ENCODE assay signal across 35 cellular contexts in the genomic region with DNA sequence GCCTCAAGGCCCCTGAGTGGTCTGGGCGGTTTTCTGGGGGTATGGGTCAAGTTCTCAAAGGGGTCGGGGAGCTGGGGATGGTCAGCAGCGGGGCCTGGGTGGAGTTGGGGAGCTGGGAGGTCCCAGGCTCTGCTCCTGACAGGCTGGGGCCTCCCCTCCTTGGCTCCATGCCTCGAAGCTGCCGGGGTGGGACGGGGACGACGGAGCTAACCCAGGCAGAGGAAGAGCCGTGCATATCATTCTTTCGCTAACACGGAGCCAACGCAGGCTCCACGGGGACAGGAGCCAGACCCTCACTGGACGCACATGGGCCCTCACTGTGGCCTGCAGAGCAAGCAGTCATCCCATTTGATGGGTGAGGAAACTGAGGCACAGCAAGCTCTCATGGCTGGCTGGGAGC.
"Had no signal": no experiment of that assay in that cellular context is flagged by ENCODE, and none has a peak within 500 bp of the region (broad histone marks: within the 10 kb centered on the region; RNA-seq: fewer than 3 reads in every experiment).

No MANE protein-coding gene starts in this region.

- ATAC-seq: activated naive CD4-positive, alpha-beta T cell treated with anti-CD3 and anti-CD28 coated beads, Interleukin-2, amount 50 U/mL, for 72 hours; activated naive CD8-positive, alpha-beta T cell treated with anti-CD3 and anti-CD28 coated beads, Interleukin-2, amount 50 U/mL, for 24 hours; activated T-cell treated with anti-CD3 and anti-CD28 coated beads, Interleukin-2, amount 50 U/mL, for 4 hours; activated T-cell treated with anti-CD3 and anti-CD28 coated beads, Interleukin-2, amount 50 U/mL, for 72 hours; activated T-helper 17 cell treated with anti-CD3 and anti-CD28 coated beads, Interleukin-2, amount 50 U/mL, for 72 hours; body of pancreas had no signal

- DNase-seq: activated effector memory CD4-positive, alpha-beta T cell treated with anti-CD3 and anti-CD28 coated beads, Interleukin-2, amount 50 U/mL, for 16 hours; activated effector memory CD4-positive, alpha-beta T cell treated with Interleukin-2 at 50 U/mL for 16 hours; activated gamma-delta T cell; activated gamma-delta T cell treated with Interleukin-2 at 50 U/mL for 16 hours; activated naive CD4-positive, alpha-beta T cell; activated naive CD4-positive, alpha-beta T cell treated with anti-CD3 and anti-CD28 coated beads for 36 hours; activated naive CD4-positive, alpha-beta T cell treated with anti-CD3 and anti-CD28 coated beads, Interleukin-2, amount 10 ng/mL, durations not matched to agents 7 days and 5 days; activated naive CD4-positive, alpha-beta T cell treated with anti-CD3 and anti-CD28 coated beads, Interleukin-2, amount 50 U/mL, for 16 hours; activated naive CD4-positive, alpha-beta T cell treated with Interleukin-2 at 50 U/mL for 16 hours; activated naive CD8-positive, alpha-beta T cell treated with anti-CD3 and anti-CD28 coated beads for 36 hours; activated naive CD8-positive, alpha-beta T cell treated with anti-CD3 and anti-CD28 coated beads, Interleukin-2, amount 10 ng/mL, durations not matched to agents 7 days and 5 days; activated naive CD8-positive, alpha-beta T cell treated with anti-CD3 and anti-CD28 coated beads, Interleukin-2, amount 50 U/mL, for 24 hours; activated T-cell treated with anti-CD3 and anti-CD28 coated beads, Interleukin-2, amount 50 U/mL, for 1 hour; activated T-cell treated with anti-CD3 and anti-CD28 coated beads, Interleukin-2, amount 50 U/mL, for 24 hours; activated T-cell treated with anti-CD3 and anti-CD28 coated beads, Interleukin-2, amount 50 U/mL, for 4 hours; activated T-cell treated with anti-CD3 and anti-CD28 coated beads, Interleukin-2, amount 50 U/mL, for 48 hours; activated T-cell treated with anti-CD3 and anti-CD28 coated beads, Interleukin-2, amount 50 U/mL, for 72 hours; adrenal gland; amniotic stem cell; amygdala; anterior cingulate cortex; aorta; body of pancreas; brain microvascular endothelial cell; caudate nucleus; central memory CD4-positive, alpha-beta T cell; cerebellar nuclear complex had no signal

- H3K4me1 Mint-ChIP-seq: activated naive CD4-positive, alpha-beta T cell treated with anti-CD3 and anti-CD28 coated beads, Interleukin-2, amount 10 ng/mL, durations not matched to agents 7 days and 5 days; activated naive CD4-positive, alpha-beta T cell treated with anti-CD3 and anti-CD28 coated beads, Interleukin-2, amount 50 U/mL, for 24 hours; activated naive CD8-positive, alpha-beta T cell treated with anti-CD3 and anti-CD28 coated beads for 36 hours; activated naive CD8-positive, alpha-beta T cell treated with anti-CD3 and anti-CD28 coated beads, Interleukin-2, amount 10 ng/mL, durations not matched to agents 7 days and 5 days; activated naive CD8-positive, alpha-beta T cell treated with anti-CD3 and anti-CD28 coated beads, Interleukin-2, amount 50 U/mL, for 24 hours; activated T-helper 17 cell treated with anti-CD3 and anti-CD28 coated beads, Interleukin-2, amount 50 U/mL, for 72 hours; brain; central memory CD8-positive, alpha-beta T cell had no signal

- H3K9me3 Mint-ChIP-seq: activated naive CD4-positive, alpha-beta T cell treated with anti-CD3 and anti-CD28 coated beads for 36 hours; activated naive CD4-positive, alpha-beta T cell treated with anti-CD3 and anti-CD28 coated beads, Interleukin-2, amount 10 ng/mL, durations not matched to agents 7 days and 5 days; activated naive CD4-positive, alpha-beta T cell treated with anti-CD3 and anti-CD28 coated beads, Interleukin-2, amount 50 U/mL, for 24 hours; activated naive CD4-positive, alpha-beta T cell treated with anti-CD3 and anti-CD28 coated beads, Interleukin-2, amount 50 U/mL, for 72 hours; activated naive CD8-positive, alpha-beta T cell treated with anti-CD3 and anti-CD28 coated beads for 36 hours; activated naive CD8-positive, alpha-beta T cell treated with anti-CD3 and anti-CD28 coated beads, Interleukin-2, amount 10 ng/mL, durations not matched to agents 7 days and 5 days; activated naive CD8-positive, alpha-beta T cell treated with anti-CD3 and anti-CD28 coated beads, Interleukin-2, amount 50 U/mL, for 24 hours; activated T-cell treated with anti-CD3 and anti-CD28 coated beads, Interleukin-2, amount 50 U/mL, for 24 hours; activated T-cell treated with anti-CD3 and anti-CD28 coated beads, Interleukin-2, amount 50 U/mL, for 4 hours; activated T-cell treated with anti-CD3 and anti-CD28 coated beads, Interleukin-2, amount 50 U/mL, for 72 hours; activated T-helper 1 cell treated with anti-CD3 and anti-CD28 coated beads, Interleukin-12 subunit alpha, Interleukin-12 subunit beta, Interleukin-2, Interleukin-4 antibody, amounts not matched to agents 30 ng/mL and 10 ng/mL and 1 ng/mL, durations not matched to agents 14 hours and 24 hours and 36 hours; activated T-helper 17 cell treated with anti-CD3 and anti-CD28 coated beads, Interleukin-2, amount 50 U/mL, for 72 hours; activated T-helper 2 cell treated with anti-CD3 and anti-CD28 coated beads, Interferon-gamma antibody, Interleukin-2, Interleukin-4, amounts not matched to agents 10 μg/mL and 5 μg/mL and 100 μg/mL, durations not matched to agents 14 hours and 24 hours and 36 hours; central memory CD8-positive, alpha-beta T cell had no signal

- H3K4me3 Mint-ChIP-seq: activated naive CD4-positive, alpha-beta T cell treated with anti-CD3 and anti-CD28 coated beads for 36 hours; activated naive CD4-positive, alpha-beta T cell treated with anti-CD3 and anti-CD28 coated beads, Interleukin-2, amount 10 ng/mL, durations not matched to agents 7 days and 5 days; activated naive CD4-positive, alpha-beta T cell treated with anti-CD3 and anti-CD28 coated beads, Interleukin-2, amount 50 U/mL, for 24 hours; activated naive CD8-positive, alpha-beta T cell; activated naive CD8-positive, alpha-beta T cell treated with anti-CD3 and anti-CD28 coated beads for 36 hours; activated naive CD8-positive, alpha-beta T cell treated with anti-CD3 and anti-CD28 coated beads, Interleukin-2, amount 10 ng/mL, durations not matched to agents 7 days and 5 days; activated naive CD8-positive, alpha-beta T cell treated with anti-CD3 and anti-CD28 coated beads, Interleukin-2, amount 50 U/mL, for 24 hours; activated T-cell treated with anti-CD3 and anti-CD28 coated beads, Interleukin-2, amount 50 U/mL, for 24 hours; activated T-cell treated with anti-CD3 and anti-CD28 coated beads, Interleukin-2, amount 50 U/mL, for 4 hours; activated T-cell treated with anti-CD3 and anti-CD28 coated beads, Interleukin-2, amount 50 U/mL, for 72 hours; activated T-helper 1 cell treated with anti-CD3 and anti-CD28 coated beads, Interleukin-12 subunit alpha, Interleukin-12 subunit beta, Interleukin-2, Interleukin-4 antibody, amounts not matched to agents 30 ng/mL and 10 ng/mL and 1 ng/mL, durations not matched to agents 14 hours and 24 hours and 36 hours; activated T-helper 17 cell treated with anti-CD3 and anti-CD28 coated beads, Interleukin-2, amount 50 U/mL, for 72 hours; brain; central memory CD8-positive, alpha-beta T cell had no signal

- H3K27ac Mint-ChIP-seq: activated naive CD4-positive, alpha-beta T cell treated with anti-CD3 and anti-CD28 coated beads for 36 hours; activated naive CD4-positive, alpha-beta T cell treated with anti-CD3 and anti-CD28 coated beads, Interleukin-2, amount 10 ng/mL, durations not matched to agents 7 days and 5 days; activated naive CD4-positive, alpha-beta T cell treated with anti-CD3 and anti-CD28 coated beads, Interleukin-2, amount 50 U/mL, for 24 hours; activated naive CD4-positive, alpha-beta T cell treated with anti-CD3 and anti-CD28 coated beads, Interleukin-2, amount 50 U/mL, for 72 hours; activated naive CD8-positive, alpha-beta T cell; activated naive CD8-positive, alpha-beta T cell treated with anti-CD3 and anti-CD28 coated beads for 36 hours; activated naive CD8-positive, alpha-beta T cell treated with anti-CD3 and anti-CD28 coated beads, Interleukin-2, amount 10 ng/mL, durations not matched to agents 7 days and 5 days; activated naive CD8-positive, alpha-beta T cell treated with anti-CD3 and anti-CD28 coated beads, Interleukin-2, amount 50 U/mL, for 24 hours; activated T-cell treated with anti-CD3 and anti-CD28 coated beads, Interleukin-2, amount 50 U/mL, for 24 hours; activated T-cell treated with anti-CD3 and anti-CD28 coated beads, Interleukin-2, amount 50 U/mL, for 72 hours; activated T-helper 1 cell treated with anti-CD3 and anti-CD28 coated beads, Interleukin-12 subunit alpha, Interleukin-12 subunit beta, Interleukin-2, Interleukin-4 antibody, amounts not matched to agents 30 ng/mL and 10 ng/mL and 1 ng/mL, durations not matched to agents 14 hours and 24 hours and 36 hours; activated T-helper 17 cell treated with anti-CD3 and anti-CD28 coated beads, Interleukin-2, amount 50 U/mL, for 72 hours; activated T-helper 2 cell treated with anti-CD3 and anti-CD28 coated beads, Interferon-gamma antibody, Interleukin-2, Interleukin-4, amounts not matched to agents 10 μg/mL and 5 μg/mL and 100 μg/mL, durations not matched to agents 14 hours and 24 hours and 36 hours; brain had no signal

- H3K36me3 Mint-ChIP-seq: activated naive CD8-positive, alpha-beta T cell had no signal
